Comparison of ENCODE assay signal across 1 cellular context in genomic region chr2:120312861-120313694, GRCh38.
TF ChIP-seq lines count a peak whose summit lies in the region.

No MANE protein-coding gene starts in this region.

TF ChIP-seq in K562, 482 proteins besides CTCF, POLR2A, EP300 and RAD21 (continued from another document):
- TF ChIP-seq CEBPZ (IDR thresholded peaks at IDR 0.05; ENCODE audit: borderline replicate concordance, low read depth, low read length), result no peak
- TF ChIP-seq PRPF4 (IDR thresholded peaks at IDR 0.05; ENCODE audit: insufficient read depth, low read depth, low read length, poor library complexity, severe bottlenecking), result no peak
- TF ChIP-seq ZNF407 (IDR thresholded peaks at IDR 0.05; ENCODE audit: low read depth), result no peak
- TF ChIP-seq GTF2F1 (IDR thresholded peaks at IDR 0.05; ENCODE audit: low read depth, low read length), result no peak
- peak; percentile 44; the same call in 1 of the 2 replicates for TF ChIP-seq GABPB1 (CRISPR knock-in tag; IDR thresholded peaks at IDR 0.05)
- TF ChIP-seq MYBL2 (IDR thresholded peaks at IDR 0.05; ENCODE audit: low read depth), result no peak
- no peak for TF ChIP-seq MYBL2 (CRISPR knock-in tag; IDR thresholded peaks at IDR 0.05; ENCODE audit: borderline replicate concordance)
- no peak for TF ChIP-seq HES1 (IDR thresholded peaks at IDR 0.05; ENCODE audit: low read depth)
- no peak for TF ChIP-seq KAT8 (IDR thresholded peaks at IDR 0.05; ENCODE audit: low read depth)
- no peak for TF ChIP-seq ATF3 (IDR thresholded peaks at IDR 0.05)
- no peak for TF ChIP-seq ATF3 (CRISPR knock-in tag; conservative IDR thresholded peaks at IDR 0.05)
- TF ChIP-seq ARID1B (IDR thresholded peaks at IDR 0.05), result no peak
- TF ChIP-seq HMG20A (CRISPR knock-in tag; conservative IDR thresholded peaks at IDR 0.05), result no peak
- no peak for TF ChIP-seq KDM1A (IDR thresholded peaks at IDR 0.05)
- TF ChIP-seq MBD1 (CRISPR knock-in tag; IDR thresholded peaks at IDR 0.05), result 0 out of 2 replicates have a peak, but pooled peaks have one; percentile 14
- TF ChIP-seq LARP7 (IDR thresholded peaks at IDR 0.05), result no peak
- TF ChIP-seq HNRNPK (IDR thresholded peaks at IDR 0.05; ENCODE audit: low read depth, low read length, poor library complexity, severe bottlenecking), result no peak
- no peak for TF ChIP-seq ZBTB33 (CRISPR knock-in tag; IDR thresholded peaks at IDR 0.05)
- TF ChIP-seq ZNF41 (CRISPR knock-in tag; conservative IDR thresholded peaks at IDR 0.05), result no peak
- no peak for TF ChIP-seq DNMT1 (IDR thresholded peaks at IDR 0.05)
- no peak for TF ChIP-seq PYGO2 (tag; IDR thresholded peaks at IDR 0.05)
- no peak for TF ChIP-seq ZZZ3 (IDR thresholded peaks at IDR 0.05)
- TF ChIP-seq ZNF639 (CRISPR knock-in tag; conservative IDR thresholded peaks at IDR 0.05 in 1 of 2, IDR thresholded peaks at IDR 0.05 in 1 of 2), result no peak
- no peak for TF ChIP-seq ADNP (tag; IDR thresholded peaks at IDR 0.05)
- TF ChIP-seq MLX (CRISPR knock-in tag; conservative IDR thresholded peaks at IDR 0.05), result no peak
- no peak for TF ChIP-seq ZNF184 (CRISPR knock-in tag; IDR thresholded peaks at IDR 0.05)
- TF ChIP-seq SNRNP70 (optimal IDR thresholded peaks at IDR 0.05; ENCODE audit: low read depth, low read length), result no peak
- no peak for TF ChIP-seq GABPA (tag; conservative IDR thresholded peaks at IDR 0.05; ENCODE audit: low read depth)
- no peak for TF ChIP-seq RBFOX2 (IDR thresholded peaks at IDR 0.05; ENCODE audit: low read depth, low read length)
- no peak for TF ChIP-seq BCL6 (CRISPR knock-in tag; IDR thresholded peaks at IDR 0.05)
- TF ChIP-seq PHF8 (IDR thresholded peaks at IDR 0.05; ENCODE audit: borderline replicate concordance, low read length), result no peak
- TF ChIP-seq MYC (IDR thresholded peaks at IDR 0.05; ENCODE audit: low read depth, low read length), result peak; percentile 61
- no peak for TF ChIP-seq MYC (CRISPR knock-in tag; IDR thresholded peaks at IDR 0.05; ENCODE audit: borderline replicate concordance, low read depth)
- no peak for TF ChIP-seq RBM15 (IDR thresholded peaks at IDR 0.05; ENCODE audit: insufficient read depth, low read length)
- TF ChIP-seq CHD1 (IDR thresholded peaks at IDR 0.05; ENCODE audit: low read length), result no peak
- no peak for TF ChIP-seq ZBTB49 (CRISPR knock-in tag; IDR thresholded peaks at IDR 0.05; ENCODE audit: borderline replicate concordance)
